In genomic region chr10:97179311-97179710, GRCh38 we compare ENCODE assay signal across 29 cellular contexts. TPM values are rescaled to one million over a fixed set of nuclear protein-coding genes. Genes with fewer than 3 reads are reported as not detected.
A peak's percentile ranks its signal among the peaks of the same experiment; 100 is the strongest.
DNase-seq lines count a peak whose midpoint lies in the region; ATAC-seq and TF ChIP-seq lines count a peak whose summit lies in the region.
"Had no signal": no experiment of that assay in that cellular context is flagged by ENCODE, and none has a peak within 500 bp of the region (broad histone marks: within the 10 kb centered on the region; RNA-seq: fewer than 3 reads in every experiment).

No MANE protein-coding gene starts in this region.

- H3K27ac ChIP-seq in H9 (ENCODE audit: insufficient read length, low read depth, low read length) = no peak overlapping the region
- H3K27ac ChIP-seq in hepatocyte = no peak overlapping the region
- H3K27ac ChIP-seq in RWPE1 = no peak overlapping the region
- H3K27ac ChIP-seq: brain microvascular endothelial cell, esophagus squamous epithelium, foreskin keratinocyte, heart left ventricle, SJSA1, stomach, tibial artery, vagina had no signal

- no peak for TF ChIP-seq RAD21 in Ishikawa (IDR thresholded peaks at IDR 0.05; ENCODE audit: low read depth)

- H2AFZ ChIP-seq in H9 (ENCODE audit: low read length) (no peak overlapping the region), hepatocyte (no peak overlapping the region)

- ATAC-seq in sciatic nerve (peak; percentile 15), GM18867 (IDR thresholded peaks at IDR 0.05; ENCODE audit: unreplicated experiment) (no peak)
- ATAC-seq: mucosa of descending colon, natural killer cell, T-cell had no signal

- H2BK120ac ChIP-seq in H9 (ENCODE audit: low read depth, low read length, poor library complexity, severe bottlenecking) = no peak overlapping the region

- no peak overlapping the region for H4K5ac ChIP-seq in H9 (ENCODE audit: insufficient read length, low read depth, low read length)

- H3K36me3 ChIP-seq in hepatocyte (replicated peaks; ENCODE audit: insufficient read depth, low read depth) = no peaks in the 10 kb centered on the region
- H3K36me3 ChIP-seq: brain microvascular endothelial cell, esophagus squamous epithelium, heart left ventricle, SJSA1, stomach, tibial artery, vagina had no signal

- no peak overlapping the region for H2BK5ac ChIP-seq in H9 (ENCODE audit: insufficient read length, low read length)

- WGBS in H9 (ENCODE audit: extremely low coverage, insufficient read length, low lambda C conversion rate) = no CpG with 5 or more reads among the region's 6 CpGs
- 47% methylated on average over 6 of the region's 6 CpGs for WGBS in hepatocyte (ENCODE audit: low lambda C conversion rate, missing lambda C conversion rate)

- H2BK20ac ChIP-seq in H9 (ENCODE audit: low read depth, low read length, poor library complexity, severe bottlenecking) = no peak overlapping the region

- no peak for TF ChIP-seq CTCF in H9 (conservative IDR thresholded peaks at IDR 0.05)
- no peak for TF ChIP-seq CTCF in hepatocyte (IDR thresholded peaks at IDR 0.05; ENCODE audit: poor library complexity)
- TF ChIP-seq CTCF in RWPE1 (conservative IDR thresholded peaks at IDR 0.05; ENCODE audit: low read depth) = no peak

- H3K23me2 ChIP-seq in H9 (ENCODE audit: insufficient read length, low read depth, low read length, poor library complexity, severe bottlenecking) = peaks cover 5% of the 10 kb centered on the region

- H4K91ac ChIP-seq in H9 (ENCODE audit: insufficient read length, low read depth, low read length) = no peak overlapping the region

- H3K9me2 ChIP-seq in hepatocyte (replicated peaks; ENCODE audit: insufficient read depth) = no peaks in the 10 kb centered on the region

- TF ChIP-seq EP300 in Ishikawa (IDR thresholded peaks at IDR 0.05; ENCODE audit: borderline replicate concordance) = no peak

- no peak overlapping the region for H4K8ac ChIP-seq in H9 (replicated peaks; ENCODE audit: insufficient read length, low read depth, low read length)

- H3K9me3 Mint-ChIP-seq in H9 = no peaks in the 10 kb centered on the region
- H3K9me3 Mint-ChIP-seq: activated CD4-positive, alpha-beta T cell treated with anti-CD3 and anti-CD28 coated beads, Interleukin-2, amount 10 ng/mL, durations not matched to agents 24 days and 14 days; activated naive CD4-positive, alpha-beta T cell treated with anti-CD3 and anti-CD28 coated beads, Interleukin-2, amount 50 U/mL, for 24 hours; CD8-positive, alpha-beta memory T cell; natural killer cell; T-cell had no signal

- H3K36me3 Mint-ChIP-seq in H9 (ENCODE audit: insufficient read depth in 1 of 3, low read depth in 3 of 3) = no peaks in the 10 kb centered on the region; a peak in 1 of 7 replicates
- H3K36me3 Mint-ChIP-seq: activated naive CD4-positive, alpha-beta T cell treated with anti-CD3 and anti-CD28 coated beads, Interleukin-2, amount 50 U/mL, for 24 hours; CD8-positive, alpha-beta memory T cell; natural killer cell; T-cell had no signal

- CTCF ChIA-PET in RWPE1 (lab: Yijun Ruan, JAX) = interaction anchor here (0.5 to 2.3 kb wide), 9 partner anchors 15 to 303 kb away, joined by 3 to 10 read pairs (median 4); no protein-coding TSS in a partner anchor

- intact Hi-C loops in sciatic nerve (cut with DNase I) = no loop called here

- no peak overlapping the region for H3K14ac ChIP-seq in H9 (ENCODE audit: insufficient read depth, low read length)

- no peaks in the 10 kb centered on the region for H3K79me1 ChIP-seq in H9 (ENCODE audit: insufficient read depth, low read depth, low read length, poor library complexity, severe bottlenecking)

- no peak overlapping the region for H3T11ph ChIP-seq in H9 (ENCODE audit: low read length)

- H3K9ac ChIP-seq in H9 (ENCODE audit: extremely low read depth, insufficient read length, low read length) = no peak overlapping the region

- no peak overlapping the region for H3K23ac ChIP-seq in H9 (ENCODE audit: insufficient read length, low read depth, low read length)

- H3K4me3 Mint-ChIP-seq in H9 = peak overlapping the region; percentile 51 to 58; a peak in 1 of 5 replicates
- H3K4me3 Mint-ChIP-seq: activated CD4-positive, alpha-beta T cell treated with anti-CD3 and anti-CD28 coated beads, Interleukin-2, amount 10 ng/mL, durations not matched to agents 24 days and 14 days; activated naive CD4-positive, alpha-beta T cell treated with anti-CD3 and anti-CD28 coated beads, Interleukin-2, amount 50 U/mL, for 24 hours; CD8-positive, alpha-beta memory T cell; natural killer cell; T-cell had no signal

- H3K27me3 ChIP-seq in H9 (ENCODE audit: insufficient read depth, low read length) (peaks cover 10% of the 10 kb centered on the region), hepatocyte (peaks cover 58% of the 10 kb centered on the region)
- H3K27me3 ChIP-seq: vagina had no signal

- no peak for DNase-seq in H9
- no peak for DNase-seq in hepatocyte (ENCODE audit: low spot score)
- no peak for DNase-seq in sciatic nerve (ENCODE audit: low spot score)
- DNase-seq in germinal center (ENCODE audit: low spot score) = no peak
- DNase-seq in RWPE1 (ENCODE audit: low spot score) = no peak
- DNase-seq: activated CD4-positive, alpha-beta T cell treated with anti-CD3 and anti-CD28 coated beads, Interleukin-2, amount 10 ng/mL, durations not matched to agents 24 days and 14 days; activated CD8-positive, alpha-beta memory T cell treated with anti-CD3 and anti-CD28 coated beads for 24 hours; activated T-cell treated with anti-CD3 and anti-CD28 coated beads for 4 hours; amniotic stem cell; brain microvascular endothelial cell; CD8-positive, alpha-beta memory T cell; esophagus squamous epithelium; foreskin keratinocyte; mucosa of descending colon; natural killer cell; NCI-H774; stimulated activated CD4-positive, alpha-beta T cell treated with anti-CD3 and anti-CD28 coated beads, Interleukin-12 subunit alpha, Interleukin-12 subunit beta, amount 100 ng/mL, for 4 hours; stimulated activated CD4-positive, alpha-beta T cell treated with anti-CD3 and anti-CD28 coated beads, Interleukin-4, amount 100 ng/mL, for 1 hour; stomach; T-cell had no signal

- no peak overlapping the region; a peak in 1 of 7 replicates for H3K27ac Mint-ChIP-seq in H9
- H3K27ac Mint-ChIP-seq: activated CD4-positive, alpha-beta T cell treated with anti-CD3 and anti-CD28 coated beads, Interleukin-2, amount 10 ng/mL, durations not matched to agents 24 days and 14 days; natural killer cell; T-cell had no signal

- H3K4me3 ChIP-seq in hepatocyte = no peak overlapping the region
- H3K4me3 ChIP-seq: GM12878, heart left ventricle, mucosa of descending colon, SJSA1, tibial artery had no signal

- no peak overlapping the region for H2BK15ac ChIP-seq in H9 (ENCODE audit: low read depth, low read length)

- H3K9me3 ChIP-seq in H9 (ENCODE audit: control insufficient read depth, low read depth, low read length) (no peaks in the 10 kb centered on the region), hepatocyte (ENCODE audit: low read depth) (no peaks in the 10 kb centered on the region)
- H3K9me3 ChIP-seq: esophagus squamous epithelium, heart left ventricle, mucosa of descending colon, SJSA1, stomach, tibial artery, vagina had no signal

- H3K18ac ChIP-seq in H9 (ENCODE audit: insufficient read length, low read depth, low read length) = no peak overlapping the region

- H3K4me1 ChIP-seq in H9 (ENCODE audit: insufficient read depth, low read length) (no peaks in the 10 kb centered on the region), hepatocyte (ENCODE audit: insufficient read depth) (no peaks in the 10 kb centered on the region)
- H3K4me1 ChIP-seq: foreskin keratinocyte, SJSA1, vagina had no signal

- no peak overlapping the region for H2BK12ac ChIP-seq in H9 (ENCODE audit: insufficient read length, low read depth, low read length)

- no peak overlapping the region for H3K56ac ChIP-seq in H9 (ENCODE audit: insufficient read length, low read depth, low read length)

- peaks cover 10 to 16% of the 10 kb centered on the region in 2 experiments for H3K4me1 Mint-ChIP-seq in H9
- H3K4me1 Mint-ChIP-seq: activated CD4-positive, alpha-beta T cell treated with anti-CD3 and anti-CD28 coated beads, Interleukin-2, amount 10 ng/mL, durations not matched to agents 24 days and 14 days; natural killer cell had no signal

- H3K79me2 ChIP-seq in H9 (ENCODE audit: insufficient read depth, low read length) (no peaks in the 10 kb centered on the region), hepatocyte (no peaks in the 10 kb centered on the region)

- H3K27me3 Mint-ChIP-seq in H9 (ENCODE audit: low read depth) = peaks cover 48% of the 10 kb centered on the region

- H3K4me2 ChIP-seq in H9 (ENCODE audit: insufficient read depth, insufficient read length, low read length) (peak overlapping the region; percentile 38), hepatocyte (peak overlapping the region; percentile 3)

- H2AK5ac ChIP-seq in H9 (ENCODE audit: insufficient read length, low read length) = no peak overlapping the region

- H3K4ac ChIP-seq in H9 (ENCODE audit: low read depth, low read length) = no peak overlapping the region

- POLR2A ChIA-PET in RWPE1 (lab: Yijun Ruan, JAX; ENCODE audit: low non-redundant PET) = no interaction called here

- no peaks in the 10 kb centered on the region for H4K20me1 ChIP-seq in H9 (ENCODE audit: control insufficient read depth, insufficient read depth, insufficient read length)
- no peaks in the 10 kb centered on the region for H4K20me1 ChIP-seq in hepatocyte (ENCODE audit: insufficient read depth, poor library complexity, severe bottlenecking)

RNA-seq across cellular contexts. Expression of gene SLIT1, which starts 6.4 kb away (rescaled TPM):
- 0.46 and 0.57 TPM in 2 replicates for total RNA-seq in H9 (2021)
- 0.12 and 0.47 TPM in 2 replicates for total RNA-seq in hepatocyte
- 0.65 TPM in 1 of 2 replicates, not detected in the other for polyA plus RNA-seq in hepatocyte
- 3.1 TPM for total RNA-seq in sciatic nerve
- total RNA-seq: esophagus squamous epithelium, foreskin keratinocyte, lung microvascular endothelial cell, SJSA1 had no signal
